10 cellular contexts compared by ENCODE assay signal in genomic region chr11:118002541-118003019, GRCh38. TPM values are rescaled to one million over a fixed set of nuclear protein-coding genes. Genes with fewer than 3 reads are reported as not detected.
DNase-seq lines count a peak whose midpoint lies in the region; ATAC-seq and TF ChIP-seq lines count a peak whose summit lies in the region.
"Had no signal": no experiment of that assay in that cellular context is flagged by ENCODE, and none has a peak within 500 bp of the region (broad histone marks: within the 10 kb centered on the region; RNA-seq: fewer than 3 reads in every experiment).

No MANE protein-coding gene starts in this region.

- no peaks in the 10 kb centered on the region for H3K27me3 ChIP-seq in CD8-positive, alpha-beta T cell (ENCODE audit: insufficient read depth, low read length)
- H3K27me3 ChIP-seq in esophagus muscularis mucosa: no peaks in the 10 kb centered on the region
- H3K27me3 ChIP-seq: cardiac muscle cell had no signal

- CTCF ChIA-PET in CD8-positive, alpha-beta T cell (lab: Charles Lee): interaction anchor here (1.0 to 27.1 kb wide), 14 partner anchors 9 to 185 kb away, joined by 3 to 403 read pairs (median 4); partner anchors contain the start of gene IL10RA
- CTCF ChIA-PET in T-cell (lab: Charles Lee): interaction anchor here (0.8 to 1.4 kb wide), 3 partner anchors 50 to 187 kb away, joined by 3 to 4 read pairs (median 3); no protein-coding TSS in a partner anchor

- TF ChIP-seq EP300 in esophagus muscularis mucosa (IDR thresholded peaks at IDR 0.05): no peak

- intact Hi-C loops in CD8-positive, alpha-beta T cell (cut with DNase I, micrococcal nuclease): loop anchor here (1.0 to 5.0 kb wide), 6 partner anchors 13 to 175 kb away; partner anchors contain the start of gene IL10RA (in 1 of the 2)
- intact Hi-C loops in esophagus muscularis mucosa (cut with DNase I): no loop called here

- peaks cover 94% of the 10 kb centered on the region for H3K4me1 Mint-ChIP-seq in CD8-positive, alpha-beta T cell (ENCODE audit: low read depth)
- peaks cover 93 to 100% (median 100%) of the 10 kb centered on the region in 3 donors for H3K4me1 Mint-ChIP-seq in T-cell

- peak overlapping the region; percentile 20 for H3K27ac ChIP-seq in CD8-positive, alpha-beta T cell (ENCODE audit: low read depth, low read length)
- H3K27ac ChIP-seq in esophagus muscularis mucosa (replicated peaks in 1 of 4): peak overlapping the region; percentile 34 to 63 (median 38)
- H3K27ac ChIP-seq: cardiac muscle cell had no signal

- H3K27ac Mint-ChIP-seq in CD8-positive, alpha-beta T cell: peak overlapping the region; percentile 91
- peak overlapping the region; percentile 99 to 100 for H3K27ac Mint-ChIP-seq in T-cell

- 50% methylated on average over 6 of the region's 6 CpGs for WGBS in esophagus muscularis mucosa

- H3K9me3 ChIP-seq in CD8-positive, alpha-beta T cell (ENCODE audit: low read length): no peaks in the 10 kb centered on the region
- peaks cover 0 to 6% (median 0%) of the 10 kb centered on the region in 4 donors for H3K9me3 ChIP-seq in esophagus muscularis mucosa

- no peak overlapping the region for H3K4me3 ChIP-seq in CD8-positive, alpha-beta T cell (ENCODE audit: low read depth, low read length)
- no peak overlapping the region for H3K4me3 ChIP-seq in esophagus muscularis mucosa
- H3K4me3 ChIP-seq: cardiac muscle cell had no signal

- POLR2A ChIA-PET in CD8-positive, alpha-beta T cell (lab: Charles Lee): interaction anchor here (0.6 to 27.3 kb wide), 14 partner anchors 7 to 205 kb away, joined by 3 to 633 read pairs (median 4); partner anchors contain the start of gene IL10RA
- POLR2A ChIA-PET in T-cell (lab: Charles Lee): interaction anchor here in 1 of 2 donors (0.6 kb wide), 1 partner anchor 136 kb away, joined by 3 read pairs; no protein-coding TSS in a partner anchor

- peak; percentile 15 for ATAC-seq in CD8-positive, alpha-beta T cell
- ATAC-seq in T-cell (replicated peaks in 1 of 4): peak; percentile 22 to 34 (median 28)
- no peak for ATAC-seq in HG03442 (IDR thresholded peaks at IDR 0.05; ENCODE audit: unreplicated experiment)
- ATAC-seq in GM21825 (IDR thresholded peaks at IDR 0.05; ENCODE audit: unreplicated experiment): no peak

- peaks cover 2% of the 10 kb centered on the region for H3K9me3 Mint-ChIP-seq in CD8-positive, alpha-beta T cell
- peaks cover 0 to 9% (median 3%) of the 10 kb centered on the region in 3 donors for H3K9me3 Mint-ChIP-seq in T-cell

- H3K36me3 Mint-ChIP-seq in CD8-positive, alpha-beta T cell: peaks cover 41% of the 10 kb centered on the region
- H3K36me3 Mint-ChIP-seq in T-cell: peaks cover 30% of the 10 kb centered on the region

- DNase-seq in CD8-positive, alpha-beta T cell: no peak
- DNase-seq in T-cell: no peak
- no peak for DNase-seq in esophagus muscularis mucosa (ENCODE audit: extremely low spot score)
- peak; percentile 6 for DNase-seq in retina
- DNase-seq in NCI-H2227 (lab: John Stamatoyannopoulos, UW; ENCODE audit: unreplicated experiment): no peak
- no peak for DNase-seq in NCI-H1105 (lab: John Stamatoyannopoulos, UW)

- TF ChIP-seq CTCF in CD8-positive, alpha-beta T cell (IDR thresholded peaks at IDR 0.05): no peak
- TF ChIP-seq CTCF in esophagus muscularis mucosa (IDR thresholded peaks at IDR 0.05): no peak

- H3K27me3 Mint-ChIP-seq in CD8-positive, alpha-beta T cell (ENCODE audit: low read depth): no peaks in the 10 kb centered on the region
- H3K27me3 Mint-ChIP-seq in T-cell: no peaks in the 10 kb centered on the region

- TF ChIP-seq POLR2A in esophagus muscularis mucosa (IDR thresholded peaks at IDR 0.05; ENCODE audit: low read depth): no peak

- H3K4me3 Mint-ChIP-seq in CD8-positive, alpha-beta T cell: peak overlapping the region; percentile 26
- peak overlapping the region; percentile 14 to 66 (median 52) for H3K4me3 Mint-ChIP-seq in T-cell

- H3K36me3 ChIP-seq in CD8-positive, alpha-beta T cell (ENCODE audit: insufficient read depth, low read length): peaks cover 15% of the 10 kb centered on the region
- peaks cover 0 to 4% (median 0%) of the 10 kb centered on the region in 4 donors for H3K36me3 ChIP-seq in esophagus muscularis mucosa
- H3K36me3 ChIP-seq: cardiac muscle cell had no signal

- peaks cover 87% of the 10 kb centered on the region for H3K4me1 ChIP-seq in CD8-positive, alpha-beta T cell (ENCODE audit: insufficient read depth, low read length)
- H3K4me1 ChIP-seq in esophagus muscularis mucosa: peaks cover 0 to 21% (median 7%) of the 10 kb centered on the region in 4 donors

RNA-seq across cellular contexts. Expression of gene IL10RA, which starts 16.4 kb away (rescaled TPM):
- 100 to 1,000 TPM; 295 to 299 TPM for total RNA-seq in CD8-positive, alpha-beta T cell
- total RNA-seq in T-cell (100 to 1,000 TPM; 195 to 450 (median 375) TPM), esophagus muscularis mucosa (10 to 100 TPM; 14.3 to 34.9 (median 20.9) TPM)
- total RNA-seq: cardiac muscle cell, LHCN-M2 had no signal

Comparison
In these comparisons a context has a peak if more than half of its experiments do, and no peak if none do; other contexts are left out.
1. ATAC-seq: peak in CD8-positive, alpha-beta T cell (single experiment) and T-cell (4 of 4); none in HG03442 (single experiment) and GM21825 (single experiment).
2. RNA of gene IL10RA, which starts 16.4 kb away (total RNA-seq): 195 to 450 TPM in T-cell and 295 to 299 TPM in CD8-positive, alpha-beta T cell; 14.3 to 34.9 TPM in esophagus muscularis mucosa; every median in the first group is over 4 times any median in the second.